Comparison of ENCODE assay signal across 21 cellular contexts in the genomic region with DNA sequence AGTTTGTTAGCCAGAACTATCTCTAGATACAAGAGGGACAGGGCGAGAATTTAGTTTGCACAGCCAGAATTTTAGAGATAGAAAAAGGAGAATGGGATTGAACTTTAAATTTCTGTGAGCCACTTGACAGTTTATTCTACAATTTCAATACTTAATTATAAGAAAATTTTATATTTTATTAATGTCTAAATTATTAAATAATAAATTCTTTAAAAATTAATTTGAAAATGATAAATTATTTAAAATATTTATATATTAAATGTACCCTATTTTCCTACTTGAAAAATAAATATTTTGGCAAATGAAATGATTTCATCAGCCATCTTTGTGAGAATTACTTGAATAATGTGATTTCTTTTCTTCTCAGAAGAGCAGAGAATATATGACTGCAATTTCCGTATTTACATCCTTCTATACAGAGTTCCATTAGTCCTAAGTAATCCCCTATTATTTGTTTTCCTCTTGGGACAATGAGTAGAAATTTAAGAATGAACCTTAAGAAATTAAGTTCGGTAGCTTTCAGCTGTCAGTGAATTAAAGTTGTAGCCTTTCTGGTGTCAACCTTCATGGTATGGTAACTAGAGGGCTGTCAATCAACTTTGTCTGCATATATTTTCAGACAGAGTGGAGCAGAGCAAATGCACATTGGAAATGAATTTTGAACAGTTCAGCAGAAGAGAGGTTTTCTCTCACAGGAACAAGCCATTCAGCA.
"Had no signal": no experiment of that assay in that cellular context is flagged by ENCODE, and none has a peak within 500 bp of the region (broad histone marks: within the 10 kb centered on the region; RNA-seq: fewer than 3 reads in every experiment).

No MANE protein-coding gene starts in this region.

- H3K4me3 ChIP-seq: lung, spleen, testis, vagina had no signal

- H3K4me1 ChIP-seq: spleen, testis, vagina had no signal

- H3K36me3 ChIP-seq: spleen, vagina had no signal

- DNase-seq: activated B cell treated with CpG ODN at 0.5 μM for 24 hours; activated CD4-positive, alpha-beta T cell treated with anti-CD3 and anti-CD28 coated beads for 36 hours; activated CD4-positive, alpha-beta T cell treated with anti-CD3 and anti-CD28 coated beads, Interleukin-2, amount 50 U/mL, for 4 hours; activated CD8-positive, alpha-beta memory T cell treated with anti-CD3 and anti-CD28 coated beads for 24 hours; activated CD8-positive, alpha-beta memory T cell treated with anti-CD3 and anti-CD28 coated beads, Interleukin-2, amount 50 U/mL, for 4 hours; activated naive CD4-positive, alpha-beta T cell treated with Interleukin-2 at 50 U/mL for 16 hours; activated naive CD8-positive, alpha-beta T cell treated with anti-CD3 and anti-CD28 coated beads for 36 hours; activated T-cell treated with anti-CD3 and anti-CD28 coated beads, Interleukin-2, amount 50 U/mL, for 24 hours; amniotic stem cell; cerebellar nuclear complex; cortex of kidney; erythroblast; naive B cell; spleen; stimulated activated CD4-positive, alpha-beta T cell treated with anti-CD3 and anti-CD28 coated beads, Interleukin-4, amount 100 ng/mL, for 1 hour; stimulated activated naive CD4-positive, alpha-beta T cell; testis had no signal

- FAIRE-seq: bronchial epithelial cell had no signal

- H3K27me3 ChIP-seq: spleen, testis, vagina had no signal

- H3K9me3 ChIP-seq: spleen, testis, vagina had no signal

- ATAC-seq: activated CD4-positive, alpha-beta T cell treated with anti-CD3 and anti-CD28 coated beads for 36 hours; left lobe of liver had no signal

- H3K27ac ChIP-seq: spleen, testis, vagina had no signal
